In genomic region chr10:13949844-13950542, GRCh38 we compare ENCODE assay signal across 11 cellular contexts.
A peak's percentile ranks its signal among the peaks of the same experiment; 100 is the strongest.
DNase-seq lines count a peak whose midpoint lies in the region; ATAC-seq, FAIRE-seq and TF ChIP-seq lines count a peak whose summit lies in the region.
"Had no signal": no experiment of that assay in that cellular context is flagged by ENCODE, and none has a peak within 500 bp of the region (broad histone marks: within the 10 kb centered on the region; RNA-seq: fewer than 3 reads in every experiment).

No MANE protein-coding gene starts in this region.

- intact Hi-C loops in left colon (cut with DNase I, micrococcal nuclease), result loop anchor here in 1 of 2 donors (10.0 kb wide), 1 partner anchor 155 kb away; no protein-coding TSS in a partner anchor

- TF ChIP-seq CTCF in AG09309 (IDR thresholded peaks at IDR 0.05; ENCODE audit: control insufficient read depth, insufficient read depth, low read depth, low read length, missing control alignments), result no peak
- TF ChIP-seq CTCF in nephron progenitor cell (IDR thresholded peaks at IDR 0.05), result no peak

- H3K36me3 Mint-ChIP-seq in nephron progenitor cell (ENCODE audit: low read depth), result peaks cover 30% of the 10 kb centered on the region

- H3K27ac Mint-ChIP-seq in nephron progenitor cell, result peak overlapping the region; percentile 78
- H3K27ac Mint-ChIP-seq: activated B cell treated with CpG ODN at 0.5 μM for 24 hours had no signal

- H3K27me3 Mint-ChIP-seq in nephron progenitor cell (ENCODE audit: low read depth, poor library complexity), result peaks cover 3% of the 10 kb centered on the region

- peaks cover 56% of the 10 kb centered on the region for H3K4me1 Mint-ChIP-seq in nephron progenitor cell
- H3K4me1 Mint-ChIP-seq: activated B cell treated with CpG ODN at 0.5 μM for 24 hours had no signal

- H3K4me3 ChIP-seq in AG09309 (ENCODE audit: control insufficient read depth, low read depth, low read length), result no peak overlapping the region
- H3K4me3 ChIP-seq: sigmoid colon had no signal

- no peak overlapping the region for H3K4me3 Mint-ChIP-seq in nephron progenitor cell
- H3K4me3 Mint-ChIP-seq: activated B cell treated with CpG ODN at 0.5 μM for 24 hours had no signal

- ATAC-seq in left colon, result no peak

- DNase-seq in AG09309 (ENCODE audit: low read depth), result peak; percentile 75
- peak; percentile 96 for DNase-seq in RPMI7951 (ENCODE audit: low read depth)
- peak; percentile 86 for DNase-seq in fibroblast of gingiva (ENCODE audit: low read depth)
- no peak for DNase-seq in nephron progenitor cell
- DNase-seq in NCI-H2196 treated with DMSO at 0.1 percent for 48 hours (lab: John Stamatoyannopoulos, UW; ENCODE audit: unreplicated experiment), result no peak
- DNase-seq in HuH-7 (ENCODE audit: low spot score), result no peak
- no peak for DNase-seq in frontal cortex (ENCODE audit: low spot score in 2 of 2)
- DNase-seq in left colon, result no peak
- DNase-seq: activated B cell treated with CpG ODN at 0.5 μM for 24 hours, NCI-H187, sigmoid colon had no signal

- no peak for FAIRE-seq in frontal cortex (lab: Jason Lieb, UNC)

- peaks cover 28% of the 10 kb centered on the region for H3K9me3 Mint-ChIP-seq in nephron progenitor cell

Comparison
In these comparisons a context has a peak if more than half of its experiments do, and no peak if none do; other contexts are left out.
1. DNase-seq: peak in AG09309 (single experiment), RPMI7951 (single experiment) and fibroblast of gingiva (single experiment); none in nephron progenitor cell (single experiment), NCI-H2196 treated with DMSO at 0.1 percent for 48 hours (single experiment), HuH-7 (single experiment), frontal cortex (0 of 2) and left colon (0 of 2).